10 cellular contexts compared by ENCODE assay signal in genomic region chr10:77971804-77972144, GRCh38. TPM values are rescaled to one million over a fixed set of nuclear protein-coding genes. Genes with fewer than 3 reads are reported as not detected.
DNase-seq lines count a peak whose midpoint lies in the region; ATAC-seq and TF ChIP-seq lines count a peak whose summit lies in the region.
"Had no signal": no experiment of that assay in that cellular context is flagged by ENCODE, and none has a peak within 500 bp of the region (broad histone marks: within the 10 kb centered on the region; RNA-seq: fewer than 3 reads in every experiment).

No MANE protein-coding gene starts in this region.

- H3K36me3 ChIP-seq in HUES48 (ENCODE audit: control insufficient read depth, insufficient read depth, low read length) (peaks cover 6% of the 10 kb centered on the region), ascending aorta (peaks cover 0 to 4% of the 10 kb centered on the region in 2 donors), lung (ENCODE audit: control insufficient read depth in 2 of 2, insufficient read depth in 2 of 2, low read length in 2 of 2) (no peaks in the 10 kb centered on the region)

- H3K27ac Mint-ChIP-seq in activated naive CD4-positive, alpha-beta T cell treated with anti-CD3 and anti-CD28 coated beads, Interleukin-2, amount 50 U/mL, for 72 hours, result peak overlapping the region in 1 of 2 donors; percentile 39

- H3K9me3 ChIP-seq in HUES48 (ENCODE audit: control insufficient read depth, insufficient read depth, low read length) (no peaks in the 10 kb centered on the region), ascending aorta (no peaks in the 10 kb centered on the region), lung (ENCODE audit: control insufficient read depth in 2 of 2, insufficient read depth in 1 of 2, low read length in 1 of 2) (no peaks in the 10 kb centered on the region)

- intact Hi-C loops in ascending aorta (cut with DNase I), result loop anchor here (2.0 kb wide), 1 partner anchor 45 kb away; the partner anchor contains the start of gene DLG5

- no peak overlapping the region for H3K9ac ChIP-seq in HUES48 (ENCODE audit: low read depth, low read length)

- 85 to 90% methylated on average over 3 of the region's 3 CpGs for WGBS in lung, 2 donors

- DNase-seq in ascending aorta (ENCODE audit: low spot score in 2 of 2), result no peak
- no peak for DNase-seq in lung (ENCODE audit: low spot score)
- no peak for DNase-seq in NCI-H2029 treated with DMSO at 0.1 percent for 48 hours (lab: John Stamatoyannopoulos, UW)
- no peak for DNase-seq in activated naive CD4-positive, alpha-beta T cell treated with anti-CD3 and anti-CD28 coated beads, Interleukin-2, amount 50 U/mL, for 72 hours (ENCODE audit: low spot score in 2 of 2)
- DNase-seq: KG1, occipital lobe had no signal

- TF ChIP-seq CTCF in ascending aorta (IDR thresholded peaks at IDR 0.05), result no peak
- no peak for TF ChIP-seq CTCF in lung (IDR thresholded peaks at IDR 0.05; ENCODE audit: control extremely low read depth, extremely low read depth)

- ATAC-seq in lung (ENCODE audit: insufficient read depth, low FRiP score) (no peak), GM18511 (IDR thresholded peaks at IDR 0.05; ENCODE audit: unreplicated experiment) (no peak)
- no peak for ATAC-seq in activated naive CD4-positive, alpha-beta T cell treated with anti-CD3 and anti-CD28 coated beads, Interleukin-2, amount 50 U/mL, for 72 hours

- H3K27me3 ChIP-seq in HUES48 (ENCODE audit: control insufficient read depth, insufficient read depth, low read length), result no peaks in the 10 kb centered on the region
- H3K27me3 ChIP-seq in ascending aorta, result no peaks in the 10 kb centered on the region
- no peaks in the 10 kb centered on the region for H3K27me3 ChIP-seq in lung (ENCODE audit: control insufficient read depth, insufficient read depth)
- H3K27me3 ChIP-seq: dorsolateral prefrontal cortex had no signal

- H3K4me1 ChIP-seq in HUES48 (ENCODE audit: control insufficient read depth, insufficient read depth, low read length) (peaks cover 11% of the 10 kb centered on the region), ascending aorta (peaks cover 0 to 32% of the 10 kb centered on the region in 2 donors), lung (ENCODE audit: control insufficient read depth in 2 of 2, insufficient read depth in 2 of 2, low read length in 2 of 2) (peaks cover 0 to 6% of the 10 kb centered on the region in 2 donors)

- no peak overlapping the region for H3K4me3 ChIP-seq in HUES48 (ENCODE audit: low read depth, low read length)
- H3K4me3 ChIP-seq in ascending aorta, result peak overlapping the region in 1 of 2 donors; percentile 27
- H3K4me3 ChIP-seq in lung, result no peak overlapping the region
- H3K4me3 ChIP-seq: dorsolateral prefrontal cortex had no signal

- no peaks in the 10 kb centered on the region for H3K36me3 Mint-ChIP-seq in activated naive CD4-positive, alpha-beta T cell treated with anti-CD3 and anti-CD28 coated beads, Interleukin-2, amount 50 U/mL, for 72 hours

- H3K9me3 Mint-ChIP-seq in activated naive CD4-positive, alpha-beta T cell treated with anti-CD3 and anti-CD28 coated beads, Interleukin-2, amount 50 U/mL, for 72 hours, result no peaks in the 10 kb centered on the region

- H3K27ac ChIP-seq in HUES48 (ENCODE audit: low read depth, low read length) (peak overlapping the region; percentile 73), ascending aorta (peak overlapping the region; percentile 84 to 89), lung (ENCODE audit: low read depth in 1 of 2, low read length in 1 of 2) (peak overlapping the region; percentile 17 to 60), temporal lobe (ENCODE audit: low read depth, low read length) (peak overlapping the region; percentile 47)

RNA-seq across cellular contexts. Expression of gene DLG5, which starts 45.2 kb away (rescaled TPM):
- 32.9 TPM for total RNA-seq in ascending aorta
- total RNA-seq in lung, result 10 to 100 TPM; 22.4 to 33.2 TPM
- polyA plus RNA-seq in lung, result 1 to 10 TPM; 6.6 to 9.1 TPM
- total RNA-seq in temporal lobe, result 40.3 TPM
- total RNA-seq in activated naive CD4-positive, alpha-beta T cell treated with anti-CD3 and anti-CD28 coated beads, Interleukin-2, amount 50 U/mL, for 72 hours, result 1 to 10 TPM; 1.3 to 4.6 TPM

RNA-seq across cellular contexts. Expression of gene POLR3A, which starts 57.5 kb away (rescaled TPM):
- 18.6 TPM for total RNA-seq in ascending aorta
- total RNA-seq in lung, result 10 to 100 TPM; 11.9 to 15.0 TPM
- 1 to 10 TPM; 3.9 to 5.5 TPM for polyA plus RNA-seq in lung
- total RNA-seq in temporal lobe, result 39.6 TPM
- 10 to 100 TPM; 20.5 to 23.6 TPM for total RNA-seq in activated naive CD4-positive, alpha-beta T cell treated with anti-CD3 and anti-CD28 coated beads, Interleukin-2, amount 50 U/mL, for 72 hours
